Comparison of ENCODE assay signal across 10 cellular contexts in the genomic region with DNA sequence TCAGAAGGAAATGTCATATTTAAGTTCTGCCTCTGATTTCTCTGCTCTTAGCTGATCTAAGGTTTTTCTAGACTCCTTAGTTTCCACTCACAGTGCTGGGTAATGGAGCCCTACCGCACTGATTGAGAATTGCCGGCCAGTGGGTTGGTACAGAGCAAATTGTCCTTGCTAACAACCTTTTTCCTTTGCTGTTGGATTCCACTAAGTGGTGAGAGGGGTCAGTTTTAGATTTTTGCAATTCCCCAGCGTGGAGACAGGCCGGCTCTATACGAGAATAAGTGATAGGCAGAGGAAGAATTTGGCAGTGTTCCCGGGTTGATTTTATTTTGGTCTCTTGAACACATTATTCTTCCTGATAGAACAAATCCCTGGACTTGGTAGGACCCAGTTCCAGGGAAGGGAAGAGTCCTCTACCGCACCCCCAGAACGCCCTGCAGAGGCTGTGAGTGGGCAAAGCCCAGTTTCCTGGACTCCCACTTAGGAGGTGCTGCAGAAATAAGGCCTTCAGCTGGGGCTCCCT.
DNase-seq lines count a peak whose midpoint lies in the region; ATAC-seq lines count a peak whose summit lies in the region.
"Had no signal": no experiment of that assay in that cellular context is flagged by ENCODE, and none has a peak within 500 bp of the region (broad histone marks: within the 10 kb centered on the region; RNA-seq: fewer than 3 reads in every experiment).

No MANE protein-coding gene starts in this region.

- H3K9ac ChIP-seq in iPS-18a (ENCODE audit: low read length) (no peak overlapping the region), stomach smooth muscle (ENCODE audit: low read length in 2 of 2) (peak overlapping the region; percentile 17 to 47)

- ATAC-seq in HG02973 (IDR thresholded peaks at IDR 0.05; ENCODE audit: unreplicated experiment): no peak
- ATAC-seq in stimulated activated naive CD8-positive, alpha-beta T cell treated with anti-CD3 and anti-CD28 coated beads, Interleukin-15, amount 100 ng/mL, for 72 hours: no peak

- peak overlapping the region in 1 of 2 donors; percentile 66 for H3K4me3 Mint-ChIP-seq in stimulated activated naive CD8-positive, alpha-beta T cell treated with anti-CD3 and anti-CD28 coated beads, Interleukin-15, amount 100 ng/mL, for 72 hours

- peak; percentile 26 for DNase-seq in DMS 273 (lab: John Stamatoyannopoulos, UW; ENCODE audit: unreplicated experiment)
- DNase-seq in DMS 273 treated with DMSO at 0.1 percent for 48 hours (lab: John Stamatoyannopoulos, UW): no peak
- peak; percentile 82 for DNase-seq in amniotic epithelial cell (ENCODE audit: low read depth)
- DNase-seq in NCI-H187 treated with DMSO at 0.1 percent for 48 hours (lab: John Stamatoyannopoulos, UW): no peak
- no peak for DNase-seq in stimulated activated naive CD8-positive, alpha-beta T cell treated with anti-CD3 and anti-CD28 coated beads, Interleukin-15, amount 100 ng/mL, for 72 hours
- DNase-seq: naive B cell had no signal

- H3K36me3 ChIP-seq in iPS-18a (ENCODE audit: control insufficient read depth, low read depth, low read length): no peaks in the 10 kb centered on the region
- no peaks in the 10 kb centered on the region for H3K36me3 ChIP-seq in stomach smooth muscle (ENCODE audit: control insufficient read depth in 2 of 2, insufficient read depth in 2 of 2, low read length in 2 of 2)

- peaks cover 71% of the 10 kb centered on the region for H3K27me3 Mint-ChIP-seq in stimulated activated naive CD8-positive, alpha-beta T cell treated with anti-CD3 and anti-CD28 coated beads, Interleukin-15, amount 100 ng/mL, for 72 hours

- H3K27ac Mint-ChIP-seq in stimulated activated naive CD8-positive, alpha-beta T cell treated with anti-CD3 and anti-CD28 coated beads, Interleukin-15, amount 100 ng/mL, for 72 hours: no peak overlapping the region
- H3K27ac Mint-ChIP-seq: naive B cell had no signal

- H3K4me3 ChIP-seq in iPS-18a (ENCODE audit: low read length) (peak overlapping the region; percentile 72), stomach smooth muscle (ENCODE audit: low read length in 2 of 2) (peak overlapping the region; percentile 77 to 85)

- H3K27me3 ChIP-seq in iPS-18a (ENCODE audit: control insufficient read depth, insufficient read depth, low read length): peaks cover 69% of the 10 kb centered on the region
- H3K27me3 ChIP-seq in stomach smooth muscle (ENCODE audit: control insufficient read depth in 1 of 2, insufficient read depth in 2 of 2, low read length in 2 of 2): no peaks in the 10 kb centered on the region

- H3K4me1 ChIP-seq in iPS-18a (ENCODE audit: control insufficient read depth, low read depth, low read length) (peaks cover 5% of the 10 kb centered on the region), stomach smooth muscle (ENCODE audit: control insufficient read depth, insufficient read depth, low read length) (peaks cover 29% of the 10 kb centered on the region)

- H3K4me1 Mint-ChIP-seq in stimulated activated naive CD8-positive, alpha-beta T cell treated with anti-CD3 and anti-CD28 coated beads, Interleukin-15, amount 100 ng/mL, for 72 hours: peaks cover 31% of the 10 kb centered on the region

- no peak overlapping the region for H3K27ac ChIP-seq in iPS-18a (ENCODE audit: low read length)
- peak overlapping the region; percentile 70 for H3K27ac ChIP-seq in stomach smooth muscle (ENCODE audit: low read length)
- H3K27ac ChIP-seq: 22Rv1 had no signal

- H3K9me3 ChIP-seq in iPS-18a (ENCODE audit: control insufficient read depth, low read depth, low read length) (no peaks in the 10 kb centered on the region), stomach smooth muscle (ENCODE audit: control insufficient read depth in 2 of 2, low read length in 2 of 2) (no peaks in the 10 kb centered on the region)

- no peaks in the 10 kb centered on the region for H3K9me3 Mint-ChIP-seq in stimulated activated naive CD8-positive, alpha-beta T cell treated with anti-CD3 and anti-CD28 coated beads, Interleukin-15, amount 100 ng/mL, for 72 hours

Comparison
In these comparisons a context has a peak if more than half of its experiments do, and no peak if none do; other contexts are left out.
1. DNase-seq: peak in DMS 273 (single experiment) and amniotic epithelial cell (single experiment); none in DMS 273 treated with DMSO at 0.1 percent for 48 hours (single experiment), NCI-H187 treated with DMSO at 0.1 percent for 48 hours (single experiment) and stimulated activated naive CD8-positive, alpha-beta T cell treated with anti-CD3 and anti-CD28 coated beads, Interleukin-15, amount 100 ng/mL, for 72 hours (0 of 2).